21 cellular contexts compared by ENCODE assay signal in genomic region chr6:140202964-140203363, GRCh38.
"Had no signal": no experiment of that assay in that cellular context is flagged by ENCODE, and none has a peak within 500 bp of the region (broad histone marks: within the 10 kb centered on the region; RNA-seq: fewer than 3 reads in every experiment).

No MANE protein-coding gene starts in this region.

- H3K36me3 Mint-ChIP-seq: activated naive CD4-positive, alpha-beta T cell treated with anti-CD3 and anti-CD28 coated beads, Interleukin-2, amount 50 U/mL, for 24 hours had no signal

- ATAC-seq: activated CD8-positive, alpha-beta T cell treated with anti-CD3 and anti-CD28 coated beads, Interleukin-2, amount 10 ng/mL, durations not matched to agents 7 days and 5 days; gastrocnemius medialis; left ventricle myocardium superior; psoas muscle; WTC11 had no signal

- H3K27ac Mint-ChIP-seq: activated CD8-positive, alpha-beta T cell treated with anti-CD3 and anti-CD28 coated beads, Interleukin-2, amount 10 ng/mL, durations not matched to agents 7 days and 5 days; activated naive CD4-positive, alpha-beta T cell treated with anti-CD3 and anti-CD28 coated beads, Interleukin-2, amount 50 U/mL, for 24 hours; nephron progenitor cell; WTC11 had no signal

- H3K36me3 ChIP-seq: adrenal gland, colonic mucosa, gastrocnemius medialis, right lobe of liver, stomach, thoracic aorta had no signal

- H3K4me1 Mint-ChIP-seq: activated naive CD4-positive, alpha-beta T cell treated with anti-CD3 and anti-CD28 coated beads, Interleukin-2, amount 50 U/mL, for 24 hours; nephron progenitor cell; WTC11 had no signal

- H3K9me3 Mint-ChIP-seq: activated naive CD4-positive, alpha-beta T cell treated with anti-CD3 and anti-CD28 coated beads, Interleukin-2, amount 50 U/mL, for 24 hours; nephron progenitor cell had no signal

- DNase-seq: activated CD4-positive, alpha-beta T cell treated with anti-CD3 and anti-CD28 coated beads for 48 hours; activated CD8-positive, alpha-beta memory T cell treated with anti-CD3 and anti-CD28 coated beads, Interleukin-2, amount 50 U/mL, for 4 hours; activated CD8-positive, alpha-beta T cell treated with anti-CD3 and anti-CD28 coated beads, Interleukin-2, amount 10 ng/mL, durations not matched to agents 7 days and 5 days; activated effector memory CD4-positive, alpha-beta T cell treated with anti-CD3 and anti-CD28 coated beads, Interleukin-2, amount 50 U/mL, for 16 hours; activated T-cell treated with anti-CD3 and anti-CD28 coated beads, Interleukin-2, amount 50 U/mL, for 48 hours; adrenal gland; colonic mucosa; effector CD8-positive, alpha-beta T cell; gastrocnemius medialis; left ventricle myocardium superior; nephron progenitor cell; occipital lobe; psoas muscle; right lobe of liver; stimulated activated CD4-positive, alpha-beta T cell treated with anti-CD3 and anti-CD28 coated beads, Interleukin-1b, Interleukin-23, amount 100 ng/mL, for 48 hours; stomach; SW 1271 had no signal

- H3K9me3 ChIP-seq: colonic mucosa, gastrocnemius medialis, psoas muscle, right lobe of liver, stomach, thoracic aorta had no signal

- H3K4me3 ChIP-seq: adrenal gland, colonic mucosa, gastrocnemius medialis, hepatocyte, psoas muscle, right lobe of liver, stomach, thoracic aorta had no signal

- H3K27ac ChIP-seq: adrenal gland, colonic mucosa, psoas muscle, stomach, thoracic aorta had no signal

- H3K27me3 ChIP-seq: adrenal gland, colonic mucosa, gastrocnemius medialis, hepatocyte, right lobe of liver, stomach had no signal

- H3K4me1 ChIP-seq: colonic mucosa, right lobe of liver had no signal

- H3K27me3 Mint-ChIP-seq: activated naive CD4-positive, alpha-beta T cell treated with anti-CD3 and anti-CD28 coated beads, Interleukin-2, amount 50 U/mL, for 24 hours had no signal

- H3K4me3 Mint-ChIP-seq: activated CD8-positive, alpha-beta T cell treated with anti-CD3 and anti-CD28 coated beads, Interleukin-2, amount 10 ng/mL, durations not matched to agents 7 days and 5 days; activated naive CD4-positive, alpha-beta T cell treated with anti-CD3 and anti-CD28 coated beads, Interleukin-2, amount 50 U/mL, for 24 hours; nephron progenitor cell; WTC11 had no signal
